In the genomic region with DNA sequence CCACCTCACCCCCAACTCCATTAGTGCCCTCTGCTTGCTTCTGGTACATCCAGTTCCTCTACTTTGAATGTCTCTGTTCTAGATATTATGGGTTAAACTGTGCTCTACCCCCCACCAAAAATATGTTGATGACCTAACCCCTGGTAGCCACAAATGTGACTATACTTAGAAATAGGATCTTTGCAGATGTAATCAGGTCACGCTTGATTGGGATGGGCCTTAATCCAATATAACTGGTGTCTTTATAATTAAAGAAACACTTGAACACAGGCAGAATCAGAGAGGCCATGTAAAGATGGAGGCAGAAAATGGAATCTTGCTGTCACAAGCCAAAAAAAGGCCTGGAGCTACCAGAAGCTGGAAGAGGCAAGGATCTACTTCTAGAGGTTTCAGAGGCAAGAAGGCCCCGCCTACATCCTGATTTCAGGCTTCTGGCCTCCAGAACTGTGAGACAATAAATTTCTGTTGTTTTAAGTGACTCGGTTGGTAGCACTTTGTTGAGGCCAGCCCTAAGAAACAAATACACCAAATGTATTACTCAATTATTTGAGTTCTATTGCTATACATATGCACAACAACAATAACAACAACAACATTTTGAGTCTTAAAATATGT, we compare ENCODE assay signal across 17 cellular contexts.
A peak's percentile ranks its signal among the peaks of the same experiment; 100 is the strongest.
DNase-seq lines count a peak whose midpoint lies in the region; ATAC-seq, FAIRE-seq and TF ChIP-seq lines count a peak whose summit lies in the region.
"Had no signal": no experiment of that assay in that cellular context is flagged by ENCODE, and none has a peak within 500 bp of the region (broad histone marks: within the 10 kb centered on the region; RNA-seq: fewer than 3 reads in every experiment).

No MANE protein-coding gene starts in this region.

- H3K27ac Mint-ChIP-seq in progenitor cell of endocrine pancreas = no peak overlapping the region
- H3K27ac Mint-ChIP-seq: H9 had no signal

- H3K36me3 Mint-ChIP-seq in progenitor cell of endocrine pancreas (ENCODE audit: insufficient read depth) = no peaks in the 10 kb centered on the region

- DNase-seq in KBM-7 = peak; percentile 52
- peak; percentile 66 for DNase-seq in RPMI7951 (ENCODE audit: low read depth)
- DNase-seq in SKM-1 treated with dmso at 0.1 percent for 144 hours (lab: John Stamatoyannopoulos, UW; ENCODE audit: unreplicated experiment) = no peak
- no peak for DNase-seq in D721Med (ENCODE audit: insufficient read length, low spot score)
- DNase-seq in progenitor cell of endocrine pancreas (ENCODE audit: low spot score, unreplicated experiment) = no peak
- DNase-seq: DMS 273 treated with DMSO at 0.1 percent for 48 hours, esophagus squamous epithelium, H9, heart left ventricle, lower lobe of right lung, NCI-H1092, NCI-H69, RPMI8226 had no signal

- H3K4me1 Mint-ChIP-seq in progenitor cell of endocrine pancreas (ENCODE audit: low read depth) = peaks cover 1% of the 10 kb centered on the region

- no peak overlapping the region for H3K4me3 Mint-ChIP-seq in progenitor cell of endocrine pancreas (ENCODE audit: low read depth)
- H3K4me3 Mint-ChIP-seq: H9 had no signal

- ATAC-seq in GM18498 (IDR thresholded peaks at IDR 0.05; ENCODE audit: unreplicated experiment) = peak; percentile 62
- ATAC-seq: heart left ventricle, lower lobe of right lung had no signal

- no peaks in the 10 kb centered on the region for H3K27me3 Mint-ChIP-seq in progenitor cell of endocrine pancreas

- no peaks in the 10 kb centered on the region for H3K36me3 ChIP-seq in neutrophil
- H3K36me3 ChIP-seq: esophagus squamous epithelium, heart left ventricle, lower lobe of right lung had no signal

- H3K9me3 ChIP-seq in neutrophil = no peaks in the 10 kb centered on the region
- H3K9me3 ChIP-seq: esophagus squamous epithelium, lower lobe of right lung had no signal

- H3K9me3 Mint-ChIP-seq in progenitor cell of endocrine pancreas (ENCODE audit: low read depth) = no peaks in the 10 kb centered on the region
- H3K9me3 Mint-ChIP-seq: H9 had no signal

- H3K27me3 ChIP-seq in neutrophil = no peaks in the 10 kb centered on the region
- H3K27me3 ChIP-seq: esophagus squamous epithelium, heart left ventricle had no signal

- TF ChIP-seq CTCF in neutrophil (IDR thresholded peaks at IDR 0.05) (no peak), D721Med (IDR thresholded peaks at IDR 0.05; ENCODE audit: insufficient read depth, missing control alignments) (no peak), progenitor cell of endocrine pancreas (IDR thresholded peaks at IDR 0.05; ENCODE audit: unreplicated experiment) (no peak)

- H3K27ac ChIP-seq in neutrophil = peak overlapping the region; percentile 30
- H3K27ac ChIP-seq: esophagus squamous epithelium, lower lobe of right lung, VCaP had no signal

- peaks cover 13 to 21% of the 10 kb centered on the region in 2 experiments for H3K4me1 ChIP-seq in neutrophil (ENCODE audit: control insufficient read depth in 1 of 2, insufficient read depth in 1 of 2, low read depth in 1 of 2, low read length in 1 of 2)
- H3K4me1 ChIP-seq: lower lobe of right lung had no signal

- no peak overlapping the region for H3K4me3 ChIP-seq in neutrophil (ENCODE audit: low read depth in 1 of 2, low read length in 1 of 2)
- H3K4me3 ChIP-seq: esophagus squamous epithelium, heart left ventricle, lower lobe of right lung, smooth muscle cell had no signal

- no peak for FAIRE-seq in D721Med (lab: Jason Lieb, UNC)

- in situ Hi-C loops in KBM-7 (cut with MboI; ENCODE audit: low pct_unique_long_range_greater_than_20kb, low sequenced_read_pairs) = no loop called here

Comparison
In these comparisons a context has a peak if more than half of its experiments do, and no peak if none do; other contexts are left out.
1. DNase-seq: peak in KBM-7 (single experiment) and RPMI7951 (single experiment); none in SKM-1 treated with dmso at 0.1 percent for 144 hours (single experiment), D721Med (single experiment) and progenitor cell of endocrine pancreas (single experiment).